10 cellular contexts compared by ENCODE assay signal in the genomic region with DNA sequence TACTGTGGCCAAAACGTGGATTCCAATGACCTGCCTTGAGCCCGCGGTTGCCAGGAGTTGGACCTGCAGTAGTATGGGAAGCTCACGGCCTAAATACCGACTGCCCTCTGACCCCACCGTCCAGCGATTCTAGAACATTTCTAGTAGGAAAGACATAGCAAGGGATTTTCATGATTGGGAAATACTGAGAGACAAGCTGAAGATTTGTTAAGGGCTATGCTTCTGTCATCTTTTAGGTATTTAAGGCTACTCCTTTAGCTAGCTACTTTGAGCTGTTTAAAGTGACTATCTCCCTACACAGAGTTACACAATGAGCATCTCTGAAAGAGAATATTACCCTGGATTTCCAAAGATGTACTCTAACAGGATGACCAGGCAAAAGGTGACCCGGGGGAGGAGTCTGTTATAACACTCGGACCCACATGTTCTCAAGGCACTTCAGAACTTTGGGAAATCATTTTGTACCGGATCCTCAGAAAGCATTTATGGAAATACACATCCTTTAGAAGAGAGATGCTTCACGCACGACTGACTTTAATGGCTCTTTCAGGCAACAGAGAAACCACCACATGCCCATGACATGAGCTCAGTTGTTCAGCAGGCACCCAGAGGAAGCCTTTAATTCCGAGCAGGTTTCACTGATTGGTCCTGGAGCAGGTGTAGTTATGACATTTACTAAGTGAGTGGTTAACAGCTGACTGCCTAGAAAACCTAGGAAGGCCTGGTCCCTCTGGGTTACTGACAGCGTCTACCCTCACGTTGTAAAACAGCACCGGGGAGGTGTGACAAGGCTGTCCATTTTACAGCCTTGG. TPM values are rescaled to one million over a fixed set of nuclear protein-coding genes. Genes with fewer than 3 reads are reported as not detected.
DNase-seq lines count a peak whose midpoint lies in the region; ATAC-seq and TF ChIP-seq lines count a peak whose summit lies in the region.
"Had no signal": no experiment of that assay in that cellular context is flagged by ENCODE, and none has a peak within 500 bp of the region (broad histone marks: within the 10 kb centered on the region; RNA-seq: fewer than 3 reads in every experiment).

No MANE protein-coding gene starts in this region.

- H3K36me3 Mint-ChIP-seq in nephron (ENCODE audit: low read depth) = peaks cover 31% of the 10 kb centered on the region

- peak overlapping the region; percentile 73 to 81 (median 74) for H3K4me3 Mint-ChIP-seq in nephron

- intact Hi-C loops in breast epithelium (cut with DNase I; ENCODE audit: low total_unique reads) = no loop called here
- intact Hi-C loops in left colon (cut with DNase I, micrococcal nuclease) = no loop called here

- H3K27me3 ChIP-seq in BE2C (no peaks in the 10 kb centered on the region), breast epithelium (no peaks in the 10 kb centered on the region)

- H3K36me3 ChIP-seq in BE2C (peaks cover 14% of the 10 kb centered on the region), breast epithelium (no peaks in the 10 kb centered on the region)

- H3K4me3 ChIP-seq in BE2C (ENCODE audit: low read depth, low read length) (no peak overlapping the region), breast epithelium (no peak overlapping the region)

- ATAC-seq in left colon = no peak
- ATAC-seq: effector memory CD8-positive, alpha-beta T cell had no signal

- H3K9me3 ChIP-seq in BE2C (no peaks in the 10 kb centered on the region), breast epithelium (no peaks in the 10 kb centered on the region)

- peak overlapping the region; percentile 57 to 78 for H3K27ac ChIP-seq in breast epithelium
- H3K27ac ChIP-seq: HL-60 had no signal

- no peak for TF ChIP-seq POLR2A in breast epithelium (IDR thresholded peaks at IDR 0.05)

- TF ChIP-seq RAD21 in Ishikawa (IDR thresholded peaks at IDR 0.05; ENCODE audit: low read depth) = no peak

- H3K27me3 Mint-ChIP-seq in nephron (ENCODE audit: low read depth) = peaks cover 3% of the 10 kb centered on the region
- H3K27me3 Mint-ChIP-seq: effector memory CD8-positive, alpha-beta T cell had no signal

- H3K4me1 Mint-ChIP-seq in nephron = peaks cover 59% of the 10 kb centered on the region

- DNase-seq in BE2C (peak; percentile 35), breast epithelium (ENCODE audit: low spot score in 2 of 2) (no peak), NCI-H1105 (lab: John Stamatoyannopoulos, UW) (no peak), left colon (no peak), GM19240 (ENCODE audit: insufficient read length, low spot score) (no peak), ecto neural progenitor cell (ENCODE audit: low spot score) (no peak)
- DNase-seq: effector memory CD8-positive, alpha-beta T cell had no signal

- TF ChIP-seq CTCF in BE2C (IDR thresholded peaks at IDR 0.05; ENCODE audit: low read depth, low read length) = no peak
- no peak for TF ChIP-seq CTCF in breast epithelium (IDR thresholded peaks at IDR 0.05)
- TF ChIP-seq CTCF in nephron (IDR thresholded peaks at IDR 0.05; ENCODE audit: unreplicated experiment in 3 of 3) = no peak

- H3K4me1 ChIP-seq in BE2C (no peaks in the 10 kb centered on the region), breast epithelium (peaks cover 4 to 13% of the 10 kb centered on the region in 2 donors)

- no peaks in the 10 kb centered on the region for H3K9me3 Mint-ChIP-seq in nephron
- H3K9me3 Mint-ChIP-seq: effector memory CD8-positive, alpha-beta T cell had no signal

- peak overlapping the region; percentile 72 to 96 (median 86) for H3K27ac Mint-ChIP-seq in nephron

- peak; percentile 60; the same call in 1 of the 2 replicates for TF ChIP-seq EP300 in Ishikawa (IDR thresholded peaks at IDR 0.05; ENCODE audit: borderline replicate concordance)

TF ChIP-seq in Ishikawa, 13 proteins besides CTCF, POLR2A, EP300 and RAD21:
- 0 out of 2 replicates have a peak, but pooled peaks have one; percentile 21 for TF ChIP-seq NFIC (IDR thresholded peaks at IDR 0.05)
- peak; percentile 76 for TF ChIP-seq TEAD4 (IDR thresholded peaks at IDR 0.05)
- TF ChIP-seq, protein P1, sequence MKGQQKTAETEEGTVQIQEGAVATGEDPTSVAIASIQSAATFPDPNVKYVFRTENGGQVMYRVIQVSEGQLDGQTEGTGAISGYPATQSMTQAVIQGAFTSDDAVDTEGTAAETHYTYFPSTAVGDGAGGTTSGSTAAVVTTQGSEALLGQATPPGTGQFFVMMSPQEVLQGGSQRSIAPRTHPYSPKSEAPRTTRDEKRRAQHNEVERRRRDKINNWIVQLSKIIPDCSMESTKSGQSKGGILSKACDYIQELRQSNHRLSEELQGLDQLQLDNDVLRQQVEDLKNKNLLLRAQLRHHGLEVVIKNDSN (IDR thresholded peaks at IDR 0.05) = peak; percentile 33
- TF ChIP-seq TCF12 (IDR thresholded peaks at IDR 0.05; ENCODE audit: low read depth) = peak; percentile 82
- no peak for TF ChIP-seq FOXM1 (IDR thresholded peaks at IDR 0.05; ENCODE audit: borderline replicate concordance, low read depth)
- TF ChIP-seq, protein P2, sequence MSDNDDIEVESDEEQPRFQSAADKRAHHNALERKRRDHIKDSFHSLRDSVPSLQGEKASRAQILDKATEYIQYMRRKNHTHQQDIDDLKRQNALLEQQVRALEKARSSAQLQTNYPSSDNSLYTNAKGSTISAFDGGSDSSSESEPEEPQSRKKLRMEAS (IDR thresholded peaks at IDR 0.05) = peak; percentile 81
- no peak for TF ChIP-seq TAF1 (IDR thresholded peaks at IDR 0.05; ENCODE audit: low read depth)
- TF ChIP-seq CREB1 (IDR thresholded peaks at IDR 0.05; ENCODE audit: low read depth) = peak; percentile 23; the same call in 1 of the 2 replicates
- no peak for TF ChIP-seq EGR1 (IDR thresholded peaks at IDR 0.05)
- no peak for TF ChIP-seq YY1 (IDR thresholded peaks at IDR 0.05; ENCODE audit: low read depth)
- TF ChIP-seq, protein P3, sequence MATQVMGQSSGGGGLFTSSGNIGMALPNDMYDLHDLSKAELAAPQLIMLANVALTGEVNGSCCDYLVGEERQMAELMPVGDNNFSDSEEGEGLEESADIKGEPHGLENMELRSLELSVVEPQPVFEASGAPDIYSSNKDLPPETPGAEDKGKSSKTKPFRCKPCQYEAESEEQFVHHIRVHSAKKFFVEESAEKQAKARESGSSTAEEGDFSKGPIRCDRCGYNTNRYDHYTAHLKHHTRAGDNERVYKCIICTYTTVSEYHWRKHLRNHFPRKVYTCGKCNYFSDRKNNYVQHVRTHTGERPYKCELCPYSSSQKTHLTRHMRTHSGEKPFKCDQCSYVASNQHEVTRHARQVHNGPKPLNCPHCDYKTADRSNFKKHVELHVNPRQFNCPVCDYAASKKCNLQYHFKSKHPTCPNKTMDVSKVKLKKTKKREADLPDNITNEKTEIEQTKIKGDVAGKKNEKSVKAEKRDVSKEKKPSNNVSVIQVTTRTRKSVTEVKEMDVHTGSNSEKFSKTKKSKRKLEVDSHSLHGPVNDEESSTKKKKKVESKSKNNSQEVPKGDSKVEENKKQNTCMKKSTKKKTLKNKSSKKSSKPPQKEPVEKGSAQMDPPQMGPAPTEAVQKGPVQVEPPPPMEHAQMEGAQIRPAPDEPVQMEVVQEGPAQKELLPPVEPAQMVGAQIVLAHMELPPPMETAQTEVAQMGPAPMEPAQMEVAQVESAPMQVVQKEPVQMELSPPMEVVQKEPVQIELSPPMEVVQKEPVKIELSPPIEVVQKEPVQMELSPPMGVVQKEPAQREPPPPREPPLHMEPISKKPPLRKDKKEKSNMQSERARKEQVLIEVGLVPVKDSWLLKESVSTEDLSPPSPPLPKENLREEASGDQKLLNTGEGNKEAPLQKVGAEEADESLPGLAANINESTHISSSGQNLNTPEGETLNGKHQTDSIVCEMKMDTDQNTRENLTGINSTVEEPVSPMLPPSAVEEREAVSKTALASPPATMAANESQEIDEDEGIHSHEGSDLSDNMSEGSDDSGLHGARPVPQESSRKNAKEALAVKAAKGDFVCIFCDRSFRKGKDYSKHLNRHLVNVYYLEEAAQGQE (IDR thresholded peaks at IDR 0.05; ENCODE audit: low read depth) = no peak
- TF ChIP-seq CEBPB (IDR thresholded peaks at IDR 0.05) = 0 out of 2 replicates have a peak, but pooled peaks have one; percentile 3
- TF ChIP-seq ZBTB7A (IDR thresholded peaks at IDR 0.05; ENCODE audit: low read depth) = no peak
TF ChIP-seq in Ishikawa: peak in this region for 7.

RNA-seq across cellular contexts. Expression of a gene that starts 4.2 kb away (rescaled TPM):
- polyA plus RNA-seq in BE2C (2012; ENCODE audit: insufficient read depth, insufficient read length, low read depth) = 54.9 TPM
- total RNA-seq in breast epithelium = 10 to 100 TPM; 29.5 to 45.4 (median 38.5) TPM
- total RNA-seq in left colon = 10 to 100 TPM; 27.0 to 29.9 TPM

RNA-seq across cellular contexts. Expression of a gene that starts 4.5 kb away (rescaled TPM):
- polyA plus RNA-seq in BE2C (2012; ENCODE audit: insufficient read depth, insufficient read length, low read depth) = 43.8 TPM
- 10 to 100 TPM; 26.5 to 41.9 (median 27.2) TPM for total RNA-seq in breast epithelium
- total RNA-seq in left colon = 10 to 100 TPM; 27.4 to 33.4 TPM

RNA-seq across cellular contexts. Expression of a gene that starts 29.3 kb away (rescaled TPM):
- 137 TPM for polyA plus RNA-seq in BE2C (2012; ENCODE audit: insufficient read depth, insufficient read length, low read depth)
- total RNA-seq in breast epithelium (10 to 100 TPM; 10.7 to 17.7 (median 11.3) TPM), left colon (10 to 100 TPM; 10.1 to 10.6 TPM)

RNA-seq across cellular contexts. Expression of a gene that starts 35.6 kb away (rescaled TPM):
- 1,667 TPM for polyA plus RNA-seq in BE2C (2012; ENCODE audit: insufficient read depth, insufficient read length, low read depth)
- 100 to 1,000 TPM in 1 of 3 donors, 10 to 100 TPM in 2; 61.6 to 305 (median 83.2) TPM for total RNA-seq in breast epithelium
- total RNA-seq in left colon = 1,000 to 10,000 TPM; 1,945 to 3,680 TPM
